Comparison of ENCODE assay signal across 8 cellular contexts in the genomic region with DNA sequence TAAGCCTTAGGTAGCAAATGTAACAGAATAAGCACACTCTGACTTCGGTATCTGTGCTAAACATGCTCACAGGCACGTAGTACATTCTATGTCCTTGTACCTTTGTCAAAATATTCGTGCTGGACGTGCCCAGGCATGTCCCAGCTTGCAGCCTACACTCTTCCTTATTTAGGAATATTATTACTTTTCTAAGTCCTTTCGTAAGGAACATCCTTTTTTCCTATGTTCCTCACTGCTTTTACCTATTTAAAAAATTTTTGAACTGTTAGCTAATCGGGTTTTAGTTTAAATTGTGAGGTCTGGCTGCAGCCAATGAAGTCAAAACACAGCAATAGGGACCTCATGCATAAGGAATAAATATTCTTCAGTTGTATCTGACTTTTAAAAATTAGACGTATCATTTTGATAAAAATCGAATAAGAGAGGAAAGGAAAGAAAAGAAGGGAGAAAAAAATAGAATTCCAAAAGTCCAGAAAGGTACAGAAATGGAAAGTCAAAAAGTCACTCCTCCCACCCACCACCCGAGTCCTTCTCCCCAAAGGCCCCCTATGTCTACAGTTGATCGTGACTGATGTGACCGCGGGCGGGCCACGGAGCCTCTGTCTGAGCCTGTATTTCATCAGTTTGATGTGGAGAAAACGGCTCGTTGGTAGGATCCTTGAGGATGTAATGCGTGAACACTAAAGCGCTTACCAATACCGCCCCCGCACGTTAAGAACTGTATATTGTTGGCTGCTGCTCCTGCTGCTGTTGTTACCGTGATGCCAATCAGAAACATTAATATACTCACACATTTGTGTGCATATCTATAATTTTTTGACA. TPM values are rescaled to one million over a fixed set of nuclear protein-coding genes. Genes with fewer than 3 reads are reported as not detected.
DNase-seq lines count a peak whose midpoint lies in the region; ATAC-seq, FAIRE-seq and TF ChIP-seq lines count a peak whose summit lies in the region.

No MANE protein-coding gene starts in this region.

- BruUV-seq in Panc1 (replicated peaks; lab: Mats Ljungman, UMichigan) (TSS peak; percentile 85), K562 (replicated peaks; lab: Mats Ljungman, UMichigan) (no TSS peak)

- no peak for TF ChIP-seq EP300 in K562 (IDR thresholded peaks at IDR 0.05; ENCODE audit: low read length)

- TF ChIP-seq POLR2A in K562 (conservative IDR thresholded peaks at IDR 0.05) = no peak

- H3K27ac ChIP-seq in Panc1 (ENCODE audit: low read length) = peak overlapping the region; percentile 92
- H3K27ac ChIP-seq in K562 (ENCODE audit: extremely low read depth, low read depth, low read length) = peak overlapping the region; percentile 87

- peaks cover 29% of the 10 kb centered on the region for H3K4me1 ChIP-seq in Panc1 (ENCODE audit: control insufficient read depth, insufficient read depth, low read length)
- H3K4me1 ChIP-seq in K562 (replicated peaks in 1 of 2; ENCODE audit: control insufficient read depth in 2 of 2, insufficient read depth in 2 of 2, low read length in 2 of 2) = peaks cover 9 to 12% of the 10 kb centered on the region in 2 experiments; a peak in 3 of 5 replicates

- H3K9ac ChIP-seq in K562 (ENCODE audit: insufficient read depth in 1 of 2, low read depth in 2 of 2, low read length in 2 of 2) = peak overlapping the region; percentile 70 to 80; a peak in 3 of 4 replicates

- in situ Hi-C loops in GM13976 (cut with MboI; ENCODE audit: low sequenced_read_pairs, unreplicated experiment) = no loop called here
- in situ Hi-C loops in Panc1 (cut with HindIII; ENCODE audit: low pct_unique_long_range_greater_than_20kb, low sequenced_read_pairs) = no loop called here
- in situ Hi-C loops in K562 (cut with MboI) = no loop called here

- peak overlapping the region; percentile 44 to 66 for H3K4me3 ChIP-seq in Panc1 (ENCODE audit: low read depth in 2 of 2, low read length in 2 of 2)
- peak overlapping the region; percentile 54 for H3K4me3 ChIP-seq in K562

- H3K4me2 ChIP-seq in K562 (ENCODE audit: insufficient read depth, low read length) = peak overlapping the region; percentile 95

- 2% methylated on average over 22 of the region's 22 CpGs for WGBS in K562 (ENCODE audit: insufficient coverage, low coverage, missing lambda C conversion rate)

- peak overlapping the region; percentile 71 for H2AFZ ChIP-seq in K562 (ENCODE audit: low read depth, low read length)

- peak; percentile 35 for ATAC-seq in HG02642 (IDR thresholded peaks at IDR 0.05; ENCODE audit: poor library complexity, unreplicated experiment)
- peak; percentile 60 for ATAC-seq in Panc1
- ATAC-seq in K562 = peak; percentile 58

- H3K36me3 ChIP-seq in Panc1 (ENCODE audit: control insufficient read depth, insufficient read depth, low read length) (no peaks in the 10 kb centered on the region), K562 (ENCODE audit: control insufficient read depth, insufficient read depth, low read length) (peaks cover 4% of the 10 kb centered on the region; the same call in 1 of the 3 replicates)

- FAIRE-seq in K562 (lab: Jason Lieb, UNC) = peak; percentile 48

- CTCF ChIA-PET in Panc1 (lab: Charles Lee) = interaction anchor here (2.0 to 2.1 kb wide), 2 partner anchors 19 to 24 kb away, joined by 5 to 6 read pairs; partner anchors contain the start of gene UBC
- CTCF ChIA-PET in K562 (lab: Yijun Ruan, JAX; ENCODE audit: low intra/inter-chr PET ratio) = interaction anchor here (1.0 to 4.4 kb wide), 3 partner anchors 25 to 172 kb away, joined by 3 to 46 read pairs (median 4); partner anchors contain the start of gene UBC

- POLR2A ChIA-PET in Panc1 (lab: Charles Lee) = interaction anchor here (1.0 to 1.7 kb wide), 6 partner anchors 15 to 28 kb away, joined by 5 to 14 read pairs (median 6); partner anchors contain the start of gene UBC
- POLR2A ChIA-PET in K562 (lab: Yijun Ruan, JAX) = interaction anchor here (0.6 to 9.2 kb wide), 9 partner anchors 11 to 671 kb away, joined by 3 to 127 read pairs (median 11); partner anchors contain the start of gene UBC

- H3K9me1 ChIP-seq in K562 (ENCODE audit: control insufficient read depth, insufficient read depth, low read length) = no peaks in the 10 kb centered on the region

- 0 out of 2 replicates have a peak, but pooled peaks cover 3% of the 10 kb centered on the region for H4K20me1 ChIP-seq in K562 (replicated peaks; ENCODE audit: control insufficient read depth, insufficient read depth, low read length)

- H3K9me3 ChIP-seq in Panc1 (ENCODE audit: control insufficient read depth, insufficient read depth, low read depth, low read length) (no peaks in the 10 kb centered on the region), K562 (replicated peaks; ENCODE audit: control insufficient read depth, insufficient read depth, low read depth, low read length) (no peaks in the 10 kb centered on the region)

- no peaks in the 10 kb centered on the region for H3K27me3 ChIP-seq in Panc1 (ENCODE audit: control insufficient read depth, insufficient read depth, low read length)
- no peaks in the 10 kb centered on the region for H3K27me3 ChIP-seq in K562 (ENCODE audit: control insufficient read depth in 2 of 2, insufficient read depth in 2 of 2, low read length in 2 of 2)

- peak; percentile 59 to 66 for TF ChIP-seq RAD21 in K562 (CRISPR knock-in tag; conservative IDR thresholded peaks at IDR 0.05 in 1 of 2, IDR thresholded peaks at IDR 0.05 in 1 of 2)

- TF ChIP-seq CTCF in GM13976 (IDR thresholded peaks at IDR 0.05; ENCODE audit: borderline replicate concordance, control extremely low read depth, extremely low read depth, insufficient read depth, missing control alignments) (peak; percentile 34), Panc1 (IDR thresholded peaks at IDR 0.05) (no peak; the same call in 1 of the 2 replicates), K562 (IDR thresholded peaks at IDR 0.05 in 2 of 3, conservative IDR thresholded peaks at IDR 0.05 in 1 of 3; ENCODE audit: insufficient read depth in 2 of 3, low read depth in 1 of 3, low read length in 3 of 3) (peak; percentile 59 to 75 (median 63))

- DNase-seq in GM13976 (ENCODE audit: low spot score) (peak; percentile 26), Panc1 (ENCODE audit: low read depth, low spot score) (no peak), K562 (ENCODE audit: extremely low read depth in 1 of 4, low spot score in 3 of 4) (peak; percentile 34 to 83 (median 38)), iris pigment epithelial cell (ENCODE audit: low read depth) (peak; percentile 93), DMS53 treated with DMSO at 0.1 percent for 48 hours (lab: John Stamatoyannopoulos, UW; ENCODE audit: unreplicated experiment) (no peak), retina (no peak)
- peak; percentile 42 for DNase-seq in stimulated activated CD4-positive, alpha-beta T cell treated with anti-CD3 and anti-CD28 coated beads, Interleukin-2, amount 100 ng/mL, for 4 hours (ENCODE audit: low read depth)

- H3K79me2 ChIP-seq in K562 (ENCODE audit: control insufficient read depth, insufficient read depth, low read length) = no peaks in the 10 kb centered on the region

- intact Hi-C loops in Panc1 (cut with micrococcal nuclease; ENCODE audit: unreplicated experiment) (no loop called here), K562 (cut with micrococcal nuclease) (loop anchor here (1.0 to 2.0 kb wide), 3 partner anchors 12 to 32 kb away; partner anchors contain the start of gene UBC)

RNA-seq across cellular contexts. Expression of gene UBC, which starts 24.4 kb away (rescaled TPM):
- total RNA-seq in Panc1 (2021; ENCODE audit: unreplicated experiment) = 1,725 TPM
- polyA plus RNA-seq in Panc1 (2012; ENCODE audit: insufficient read length) = 2,683 TPM
- total RNA-seq in K562 (2011; cell fraction: chromatin; rRNA removed; ENCODE audit: low replicate concordance) = 193 and 317 TPM in 2 replicates
- 188 and 214 TPM in 2 replicates for total RNA-seq in K562 (2011; cell fraction: nucleolus; rRNA removed)
- total RNA-seq in K562 (2011; cell fraction: nucleoplasm; rRNA removed) = 283 and 301 TPM in 2 replicates
- total RNA-seq in K562 (2014; rRNA removed) = 717 and 744 TPM in 2 replicates
- 771 and 813 TPM in 2 replicates for total RNA-seq in K562 (2014; rRNA removed; fragmentation: Illumina TruSeq; extraction: Trizol)
- total RNA-seq in K562 (2015; rRNA removed; fragmentation: Illumina TruSeq; extraction: Trizol) = 795 and 812 TPM in 2 replicates
- total RNA-seq in K562 (2021) = 697 and 765 TPM in 2 replicates
- 1,118 and 1,197 TPM in 2 replicates for polyA plus RNA-seq in K562 (2011; rRNA removed)
- polyA plus RNA-seq in K562 (2011; cell fraction: cytosol; rRNA removed) = 514 and 899 TPM in 2 replicates
- 518 and 627 TPM in 2 replicates for polyA plus RNA-seq in K562 (2011; cell fraction: nucleus; rRNA removed)
- polyA plus RNA-seq in K562 (2012) = 1,269 and 1,358 TPM in 2 replicates
- 825 and 860 TPM in 2 replicates for polyA plus RNA-seq in K562 (2014; fragmentation: Illumina TruSeq; extraction: Trizol)
- polyA plus RNA-seq in K562 (2014; fragmentation: Nextera tagmentation; extraction: Ambion mirVana) = 1,000 to 10,000 TPM in 1 of 2 experiments, 100 to 1,000 TPM in 1; 927 to 1,153 TPM
- polyA plus RNA-seq in K562 (2014; rRNA removed) = 533 and 624 TPM in 2 replicates
- 765 and 975 TPM in 2 replicates for polyA minus RNA-seq in K562 (2011; rRNA and poly(A)+ RNA removed)
- 543 and 602 TPM in 2 replicates for polyA minus RNA-seq in K562 (2011; cell fraction: cytosol; rRNA and poly(A)+ RNA removed)
- polyA minus RNA-seq in K562 (2011; cell fraction: nucleus; rRNA and poly(A)+ RNA removed) = 77.0 and 177 TPM in 2 replicates

RNA-seq across cellular contexts. Expression of gene DHX37, which starts 50.1 kb away (rescaled TPM):
- total RNA-seq in Panc1 (2021; ENCODE audit: unreplicated experiment) = 57.4 TPM
- polyA plus RNA-seq in Panc1 (2012; ENCODE audit: insufficient read length) = 51.3 TPM
- 29.1 and 94.8 TPM in 2 replicates for total RNA-seq in K562 (2011; cell fraction: chromatin; rRNA removed; ENCODE audit: low replicate concordance)
- total RNA-seq in K562 (2011; cell fraction: nucleolus; rRNA removed) = 57.7 and 61.7 TPM in 2 replicates
- total RNA-seq in K562 (2011; cell fraction: nucleoplasm; rRNA removed) = 33.2 and 35.2 TPM in 2 replicates
- 35.0 and 42.2 TPM in 2 replicates for total RNA-seq in K562 (2014; rRNA removed)
- 8.4 and 9.7 TPM in 2 replicates for total RNA-seq in K562 (2014; rRNA removed; fragmentation: Illumina TruSeq; extraction: Trizol)
- total RNA-seq in K562 (2015; rRNA removed; fragmentation: Illumina TruSeq; extraction: Trizol) = 22.7 and 25.4 TPM in 2 replicates
- 44.8 and 49.5 TPM in 2 replicates for total RNA-seq in K562 (2021)
- polyA plus RNA-seq in K562 (2011; rRNA removed) = 6.7 and 12.1 TPM in 2 replicates
- 6.0 and 11.4 TPM in 2 replicates for polyA plus RNA-seq in K562 (2011; cell fraction: cytosol; rRNA removed)
- polyA plus RNA-seq in K562 (2011; cell fraction: nucleus; rRNA removed) = 37.1 and 57.1 TPM in 2 replicates
- 14.6 and 26.3 TPM in 2 replicates for polyA plus RNA-seq in K562 (2012)
- polyA plus RNA-seq in K562 (2014; fragmentation: Illumina TruSeq; extraction: Trizol) = 17.5 and 24.1 TPM in 2 replicates
- polyA plus RNA-seq in K562 (2014; fragmentation: Nextera tagmentation; extraction: Ambion mirVana) = under 1 TPM; 0.14 to 0.27 TPM
- polyA plus RNA-seq in K562 (2014; rRNA removed) = 24.8 and 25.6 TPM in 2 replicates
- 9.7 and 11.1 TPM in 2 replicates for polyA minus RNA-seq in K562 (2011; rRNA and poly(A)+ RNA removed)
- polyA minus RNA-seq in K562 (2011; cell fraction: cytosol; rRNA and poly(A)+ RNA removed) = 15.8 and 19.0 TPM in 2 replicates
- 18.3 and 22.2 TPM in 2 replicates for polyA minus RNA-seq in K562 (2011; cell fraction: nucleus; rRNA and poly(A)+ RNA removed)

RNA-seq across cellular contexts. Expression of gene BRI3BP, which starts 54.6 kb away (rescaled TPM):
- 35.1 TPM for total RNA-seq in Panc1 (2021; ENCODE audit: unreplicated experiment)
- 15.1 TPM for polyA plus RNA-seq in Panc1 (2012; ENCODE audit: insufficient read length)
- total RNA-seq in K562 (2011; cell fraction: chromatin; rRNA removed; ENCODE audit: low replicate concordance) = 16.2 and 18.6 TPM in 2 replicates
- 17.1 and 17.2 TPM in 2 replicates for total RNA-seq in K562 (2011; cell fraction: nucleolus; rRNA removed)
- 29.4 and 43.7 TPM in 2 replicates for total RNA-seq in K562 (2011; cell fraction: nucleoplasm; rRNA removed)
- 15.8 and 18.9 TPM in 2 replicates for total RNA-seq in K562 (2014; rRNA removed)
- total RNA-seq in K562 (2014; rRNA removed; fragmentation: Illumina TruSeq; extraction: Trizol) = 24.2 and 24.7 TPM in 2 replicates
- 24.4 and 25.0 TPM in 2 replicates for total RNA-seq in K562 (2015; rRNA removed; fragmentation: Illumina TruSeq; extraction: Trizol)
- 24.6 TPM in 2 replicates for total RNA-seq in K562 (2021)
- polyA plus RNA-seq in K562 (2011; rRNA removed) = 13.5 and 15.2 TPM in 2 replicates
- polyA plus RNA-seq in K562 (2011; cell fraction: cytosol; rRNA removed) = 11.4 and 14.8 TPM in 2 replicates
- polyA plus RNA-seq in K562 (2011; cell fraction: nucleus; rRNA removed) = 3.4 and 3.6 TPM in 2 replicates
- polyA plus RNA-seq in K562 (2012) = 7.6 and 12.1 TPM in 2 replicates
- 18.8 and 21.2 TPM in 2 replicates for polyA plus RNA-seq in K562 (2014; fragmentation: Illumina TruSeq; extraction: Trizol)
- 10 to 100 TPM; 12.3 to 16.6 TPM for polyA plus RNA-seq in K562 (2014; fragmentation: Nextera tagmentation; extraction: Ambion mirVana)
- 12.9 and 16.2 TPM in 2 replicates for polyA plus RNA-seq in K562 (2014; rRNA removed)
- 25.7 and 28.6 TPM in 2 replicates for polyA minus RNA-seq in K562 (2011; rRNA and poly(A)+ RNA removed)
- 17.7 and 21.7 TPM in 2 replicates for polyA minus RNA-seq in K562 (2011; cell fraction: cytosol; rRNA and poly(A)+ RNA removed)
- polyA minus RNA-seq in K562 (2011; cell fraction: nucleus; rRNA and poly(A)+ RNA removed) = 2.2 and 4.0 TPM in 2 replicates

Comparison
In these comparisons a context has a peak if more than half of its experiments do, and no peak if none do; other contexts are left out.
1. DNase-seq: peak in GM13976 (single experiment), K562 (4 of 4), iris pigment epithelial cell (single experiment) and stimulated activated CD4-positive, alpha-beta T cell treated with anti-CD3 and anti-CD28 coated beads, Interleukin-2, amount 100 ng/mL, for 4 hours (single experiment); none in Panc1 (single experiment), DMS53 treated with DMSO at 0.1 percent for 48 hours (single experiment) and retina (single experiment).
2. Peak in every context shown above with its lines, with median percentiles within 50 percentile points of each other: ATAC-seq.